14 cellular contexts compared by ENCODE assay signal in genomic region chr9:14451949-14452348, GRCh38.
A peak's percentile ranks its signal among the peaks of the same experiment; 100 is the strongest.
DNase-seq lines count a peak whose midpoint lies in the region; ATAC-seq and TF ChIP-seq lines count a peak whose summit lies in the region.
"Had no signal": no experiment of that assay in that cellular context is flagged by ENCODE, and none has a peak within 500 bp of the region (broad histone marks: within the 10 kb centered on the region; RNA-seq: fewer than 3 reads in every experiment).

No MANE protein-coding gene starts in this region.

- H3K4me1 ChIP-seq in heart left ventricle = no peaks in the 10 kb centered on the region

- H3K27ac ChIP-seq in heart left ventricle = no peak overlapping the region

- WGBS in heart left ventricle, 4 donors = 79 to 83% (median 82%) methylated on average over 4 of the region's 4 CpGs

- peaks cover 0 to 12% (median 1%) of the 10 kb centered on the region in 12 donors for H3K9me3 ChIP-seq in heart left ventricle

- H3K27me3 ChIP-seq in heart left ventricle = no peaks in the 10 kb centered on the region

- peak; percentile 88 for ATAC-seq in GM19452 (IDR thresholded peaks at IDR 0.05; ENCODE audit: unreplicated experiment)
- ATAC-seq in HG02678 (IDR thresholded peaks at IDR 0.05; ENCODE audit: unreplicated experiment) = peak; percentile 74
- peak; percentile 93 for ATAC-seq in HG03378 (IDR thresholded peaks at IDR 0.05; ENCODE audit: unreplicated experiment)
- ATAC-seq in heart left ventricle = no peak
- ATAC-seq: activated CD4-positive, alpha-beta T cell treated with anti-CD3 and anti-CD28 coated beads for 36 hours; HCT116 had no signal

- no peaks in the 10 kb centered on the region for H3K36me3 ChIP-seq in heart left ventricle

- peak; percentile 29 for DNase-seq in GM13977 (ENCODE audit: low spot score)
- DNase-seq in EL = no peak
- DNase-seq in NCI-H774 (lab: John Stamatoyannopoulos, UW) = no peak
- DNase-seq in RPMI8226 = no peak
- no peak for DNase-seq in heart left ventricle
- DNase-seq: activated CD4-positive, alpha-beta T cell treated with anti-CD3 and anti-CD28 coated beads for 36 hours; amygdala; Calu3; NCI-H187 treated with DMSO at 0.1 percent for 48 hours; nucleus accumbens had no signal

- no peak overlapping the region for H3K4me3 ChIP-seq in heart left ventricle

- intact Hi-C loops in heart left ventricle (cut with DNase I) = no loop called here

- in situ Hi-C loops in GM13977 (cut with MboI; ENCODE audit: low pct_unique_long_range_greater_than_20kb, low sequenced_read_pairs, unreplicated experiment) = loop anchor here (25.0 kb wide), 1 partner anchor 310 kb away; no protein-coding TSS in a partner anchor

- TF ChIP-seq POLR2A in heart left ventricle (IDR thresholded peaks at IDR 0.05) = no peak

- TF ChIP-seq CTCF in GM13977 (IDR thresholded peaks at IDR 0.05; ENCODE audit: extremely low read depth, insufficient read depth, missing control alignments) (no peak), heart left ventricle (IDR thresholded peaks at IDR 0.05) (no peak)

Comparison
In these comparisons a context has a peak if more than half of its experiments do, and no peak if none do; other contexts are left out.
1. ATAC-seq: peak in GM19452 (single experiment), HG02678 (single experiment) and HG03378 (single experiment); none in heart left ventricle (0 of 4).